10 cellular contexts compared by ENCODE assay signal in genomic region chr3:113436794-113437193, GRCh38. TPM values are rescaled to one million over a fixed set of nuclear protein-coding genes. Genes with fewer than 3 reads are reported as not detected.
DNase-seq lines count a peak whose midpoint lies in the region; ATAC-seq and TF ChIP-seq lines count a peak whose summit lies in the region.
"Had no signal": no experiment of that assay in that cellular context is flagged by ENCODE, and none has a peak within 500 bp of the region (broad histone marks: within the 10 kb centered on the region; RNA-seq: fewer than 3 reads in every experiment).

No MANE protein-coding gene starts in this region.

- dilution Hi-C loops in mammary epithelial cell (cut with HindIII; ENCODE audit: low sequenced_read_pairs) = no loop called here

- H3K4me1 ChIP-seq in mammary epithelial cell (ENCODE audit: insufficient read depth, low read length) = peaks cover 7% of the 10 kb centered on the region

- no peak overlapping the region for H3K4me3 ChIP-seq in GM12865 (ENCODE audit: low read depth, low read length)
- H3K4me3 ChIP-seq in mammary epithelial cell (replicated peaks in 1 of 3; ENCODE audit: insufficient read depth in 1 of 3, low read depth in 2 of 3, low read length in 3 of 3) = no peak overlapping the region

- CTCF ChIA-PET in mammary epithelial cell (lab: Charles Lee; ENCODE audit: low non-redundant PET) = interaction anchor here (0.6 kb wide), 1 partner anchor 308 kb away, joined by 6 read pairs; no protein-coding TSS in a partner anchor

- H2AFZ ChIP-seq in mammary epithelial cell (ENCODE audit: low read depth, low read length) = no peak overlapping the region

- H4K20me1 ChIP-seq in mammary epithelial cell (ENCODE audit: insufficient read depth, low read length) = no peaks in the 10 kb centered on the region

- TF ChIP-seq CTCF in GM12865 (IDR thresholded peaks at IDR 0.05; ENCODE audit: insufficient read depth, low read depth, low read length, missing control alignments) (no peak), mammary epithelial cell (conservative IDR thresholded peaks at IDR 0.05 in 1 of 2, IDR thresholded peaks at IDR 0.05 in 1 of 2; ENCODE audit: extremely low read depth in 1 of 2, insufficient read depth in 1 of 2, low read depth in 1 of 2, low read length in 2 of 2) (no peak), mesothelial cell of epicardium (IDR thresholded peaks at IDR 0.05; ENCODE audit: unreplicated experiment) (no peak)

- H3K4me3 Mint-ChIP-seq in mesothelial cell of epicardium = no peak overlapping the region
- H3K4me3 Mint-ChIP-seq: activated T-cell treated with anti-CD3 and anti-CD28 coated beads, Interleukin-2, amount 50 U/mL, for 4 hours had no signal

- peak overlapping the region; percentile 13 for H3K4me2 ChIP-seq in mammary epithelial cell (ENCODE audit: insufficient read depth, low read depth, low read length)

- intact Hi-C loops in mammary epithelial cell (cut with micrococcal nuclease) = no loop called here

- no peaks in the 10 kb centered on the region for H3K9me3 Mint-ChIP-seq in mesothelial cell of epicardium
- H3K9me3 Mint-ChIP-seq: activated T-cell treated with anti-CD3 and anti-CD28 coated beads, Interleukin-2, amount 50 U/mL, for 4 hours had no signal

- H3K9ac ChIP-seq in mammary epithelial cell (ENCODE audit: insufficient read depth, low read length) = no peak overlapping the region

- peak; percentile 37 for DNase-seq in GM12865 (ENCODE audit: low read depth)
- DNase-seq in mammary epithelial cell = peak; percentile 78
- DNase-seq in medulla oblongata (ENCODE audit: extremely low spot score) = peak; percentile 35
- DNase-seq in NCI-H345 treated with DMSO at 0.1 percent for 48 hours (lab: John Stamatoyannopoulos, UW; ENCODE audit: unreplicated experiment) = no peak
- no peak for DNase-seq in mesothelial cell of epicardium (ENCODE audit: low spot score in 2 of 2, unreplicated experiment in 2 of 2)
- DNase-seq in NCI-H2171 treated with DMSO at 0.1 percent for 48 hours (lab: John Stamatoyannopoulos, UW) = no peak
- no peak for DNase-seq in G401 (ENCODE audit: low spot score)
- DNase-seq: activated T-cell treated with anti-CD3 and anti-CD28 coated beads, Interleukin-2, amount 50 U/mL, for 4 hours; NCI-H526 treated with DMSO at 0.1 percent for 48 hours had no signal

- H3K27ac ChIP-seq in mammary epithelial cell (ENCODE audit: insufficient read depth, low read depth, low read length) = peak overlapping the region; percentile 4

- no peaks in the 10 kb centered on the region for H3K27me3 ChIP-seq in mammary epithelial cell (ENCODE audit: insufficient read depth, low read length)

- no peaks in the 10 kb centered on the region for H3K36me3 Mint-ChIP-seq in mesothelial cell of epicardium

- in situ Hi-C loops in mammary epithelial cell (cut with MboI; ENCODE audit: low sequenced_read_pairs in 2 of 2) (no loop called here), G401 (cut with HindIII; ENCODE audit: low sequenced_read_pairs) (no loop called here)

- no peaks in the 10 kb centered on the region for H3K79me2 ChIP-seq in mammary epithelial cell (ENCODE audit: insufficient read depth, low read length)

- no peak overlapping the region for H3K27ac Mint-ChIP-seq in mesothelial cell of epicardium

- H3K27me3 Mint-ChIP-seq in mesothelial cell of epicardium (ENCODE audit: low read depth) = no peaks in the 10 kb centered on the region

- ATAC-seq in HG02973 (IDR thresholded peaks at IDR 0.05; ENCODE audit: unreplicated experiment) = peak; percentile 48

- no peaks in the 10 kb centered on the region for H3K9me3 ChIP-seq in mammary epithelial cell (replicated peaks; ENCODE audit: insufficient read depth, low read length)

- no peaks in the 10 kb centered on the region for H3K36me3 ChIP-seq in mammary epithelial cell (ENCODE audit: insufficient read depth, low read length)

- 100% methylated on average over 1 of the region's 1 CpG for WGBS in mammary epithelial cell (ENCODE audit: low coverage, missing lambda C conversion rate)

- H3K4me1 Mint-ChIP-seq in mesothelial cell of epicardium = peaks cover under 1% of the 10 kb centered on the region

- BruUV-seq in mammary epithelial cell (replicated peaks; lab: Mats Ljungman, UMichigan) = no TSS peak

RNA-seq across cellular contexts. Expression of gene CFAP44, which starts 4.5 kb away (rescaled TPM):
- total RNA-seq in mammary epithelial cell (1 to 10 TPM; 4.8 to 5.9 TPM), mesothelial cell of epicardium (11.5 to 13.4 TPM (median 11.5 TPM) in 3 replicates)
- polyA plus RNA-seq in mammary epithelial cell = 0.46 TPM
- 7.3 TPM for polyA minus RNA-seq in mammary epithelial cell
- total RNA-seq in G401 (2014; rRNA removed; shearing (Covaris generic)) = 1.7 and 2.3 TPM in 2 replicates

Comparison
In these comparisons a context has a peak if more than half of its experiments do, and no peak if none do; other contexts are left out.
1. DNase-seq: peak in GM12865 (single experiment), mammary epithelial cell (single experiment) and medulla oblongata (single experiment); none in NCI-H345 treated with DMSO at 0.1 percent for 48 hours (single experiment), mesothelial cell of epicardium (0 of 2), NCI-H2171 treated with DMSO at 0.1 percent for 48 hours (single experiment) and G401 (single experiment).